In genomic region chr2:102052367-102052764, GRCh38 we compare ENCODE assay signal across 20 cellular contexts.
DNase-seq lines count a peak whose midpoint lies in the region; ATAC-seq and TF ChIP-seq lines count a peak whose summit lies in the region.
"Had no signal": no experiment of that assay in that cellular context is flagged by ENCODE, and none has a peak within 500 bp of the region (broad histone marks: within the 10 kb centered on the region; RNA-seq: fewer than 3 reads in every experiment).

No MANE protein-coding gene starts in this region.

- H3K27ac Mint-ChIP-seq in activated CD4-positive, alpha-beta T cell treated with anti-CD3 and anti-CD28 coated beads for 36 hours = no peak overlapping the region
- H3K27ac Mint-ChIP-seq: activated B cell treated with CpG ODN at 0.5 μM for 24 hours; activated CD8-positive, alpha-beta T cell treated with anti-CD3 and anti-CD28 coated beads, Interleukin-2, amount 10 ng/mL, durations not matched to agents 7 days and 5 days; activated naive CD8-positive, alpha-beta T cell treated with anti-CD3 and anti-CD28 coated beads, Interleukin-2, amount 10 ng/mL, durations not matched to agents 7 days and 5 days had no signal

- H3K27ac ChIP-seq in psoas muscle = peak overlapping the region; percentile 58
- peak overlapping the region in 3 of 4 donors; percentile 69 to 77 (median 71) for H3K27ac ChIP-seq in upper lobe of left lung
- H3K27ac ChIP-seq in RWPE1 = no peak overlapping the region
- H3K27ac ChIP-seq: 22Rv1, BLaER1 had no signal

- TF ChIP-seq POLR2A in upper lobe of left lung (IDR thresholded peaks at IDR 0.05) = no peak

- no peaks in the 10 kb centered on the region for H3K27me3 ChIP-seq in psoas muscle (ENCODE audit: insufficient read depth in 3 of 3, low read length in 2 of 3)
- no peaks in the 10 kb centered on the region for H3K27me3 ChIP-seq in upper lobe of left lung
- H3K27me3 ChIP-seq: BLaER1 had no signal

- no peaks in the 10 kb centered on the region for H3K9me3 Mint-ChIP-seq in activated CD4-positive, alpha-beta T cell treated with anti-CD3 and anti-CD28 coated beads for 36 hours (ENCODE audit: low read depth)
- H3K9me3 Mint-ChIP-seq: activated naive CD8-positive, alpha-beta T cell treated with anti-CD3 and anti-CD28 coated beads, Interleukin-2, amount 10 ng/mL, durations not matched to agents 7 days and 5 days had no signal

- POLR2A ChIA-PET in activated CD4-positive, alpha-beta T cell treated with anti-CD3 and anti-CD28 coated beads for 36 hours (lab: Charles Lee) = no interaction called here
- POLR2A ChIA-PET in RWPE1 (lab: Yijun Ruan, JAX; ENCODE audit: low non-redundant PET) = no interaction called here

- no peaks in the 10 kb centered on the region for H3K9me3 ChIP-seq in psoas muscle
- no peaks in the 10 kb centered on the region for H3K9me3 ChIP-seq in upper lobe of left lung
- H3K9me3 ChIP-seq: BLaER1 had no signal

- peaks cover 4% of the 10 kb centered on the region for H3K27me3 Mint-ChIP-seq in activated CD4-positive, alpha-beta T cell treated with anti-CD3 and anti-CD28 coated beads for 36 hours
- H3K27me3 Mint-ChIP-seq: activated naive CD8-positive, alpha-beta T cell treated with anti-CD3 and anti-CD28 coated beads, Interleukin-2, amount 10 ng/mL, durations not matched to agents 7 days and 5 days had no signal

- no peak overlapping the region for H3K4me3 Mint-ChIP-seq in activated CD4-positive, alpha-beta T cell treated with anti-CD3 and anti-CD28 coated beads for 36 hours
- H3K4me3 Mint-ChIP-seq: activated B cell treated with CpG ODN at 0.5 μM for 24 hours; activated CD8-positive, alpha-beta T cell treated with anti-CD3 and anti-CD28 coated beads, Interleukin-2, amount 10 ng/mL, durations not matched to agents 7 days and 5 days; activated naive CD8-positive, alpha-beta T cell treated with anti-CD3 and anti-CD28 coated beads, Interleukin-2, amount 10 ng/mL, durations not matched to agents 7 days and 5 days; neural crest cell had no signal

- no peaks in the 10 kb centered on the region for H3K36me3 ChIP-seq in psoas muscle (ENCODE audit: insufficient read depth in 1 of 2, low read depth in 1 of 2)
- H3K36me3 ChIP-seq in upper lobe of left lung = no peaks in the 10 kb centered on the region
- H3K36me3 ChIP-seq: BLaER1 had no signal

- TF ChIP-seq EP300 in upper lobe of left lung (IDR thresholded peaks at IDR 0.05) = no peak

- intact Hi-C loops in activated CD4-positive, alpha-beta T cell treated with anti-CD3 and anti-CD28 coated beads for 36 hours (cut with DNase I, micrococcal nuclease) = no loop called here
- intact Hi-C loops in psoas muscle (cut with DNase I) = no loop called here

- DNase-seq in activated CD4-positive, alpha-beta T cell treated with anti-CD3 and anti-CD28 coated beads for 36 hours = no peak
- DNase-seq in activated CD4-positive, alpha-beta T cell treated with anti-CD3 and anti-CD28 coated beads, Interleukin-2, amount 50 U/mL, for 4 hours = no peak
- DNase-seq in fibroblast of villous mesenchyme (ENCODE audit: low read depth) (peak; percentile 41), psoas muscle (peak in 1 of 2 donors; percentile 12), upper lobe of left lung (no peak), RWPE1 (ENCODE audit: low spot score) (no peak)
- DNase-seq: activated B cell treated with CpG ODN at 0.5 μM for 24 hours; activated CD8-positive, alpha-beta T cell treated with anti-CD3 and anti-CD28 coated beads, Interleukin-2, amount 10 ng/mL, durations not matched to agents 7 days and 5 days; activated naive CD8-positive, alpha-beta T cell treated with anti-CD3 and anti-CD28 coated beads, Interleukin-2, amount 10 ng/mL, durations not matched to agents 7 days and 5 days; activated T-cell treated with anti-CD3 and anti-CD28 coated beads, Interleukin-2, amount 50 U/mL, for 48 hours; NCI-H526; OCI-M1; retina; stimulated activated CD4-positive, alpha-beta T cell treated with anti-CD3 and anti-CD28 coated beads, Interleukin-1b, Interleukin-23, amount 100 ng/mL, for 48 hours; T-helper 2 cell had no signal

- CTCF ChIA-PET in activated CD4-positive, alpha-beta T cell treated with anti-CD3 and anti-CD28 coated beads for 36 hours (lab: Charles Lee) = interaction anchor here (1.0 kb wide), 1 partner anchor 26 kb away, joined by 3 read pairs; no protein-coding TSS in a partner anchor
- CTCF ChIA-PET in RWPE1 (lab: Yijun Ruan, JAX) = no interaction called here

- peaks cover 15% of the 10 kb centered on the region for H3K4me1 Mint-ChIP-seq in activated CD4-positive, alpha-beta T cell treated with anti-CD3 and anti-CD28 coated beads for 36 hours
- H3K4me1 Mint-ChIP-seq: activated B cell treated with CpG ODN at 0.5 μM for 24 hours; activated naive CD8-positive, alpha-beta T cell treated with anti-CD3 and anti-CD28 coated beads, Interleukin-2, amount 10 ng/mL, durations not matched to agents 7 days and 5 days had no signal

- WGBS in psoas muscle, 3 donors = 50 to 71% (median 59%) methylated on average over 4 of the region's 4 CpGs
- whole genome bisulfite sequencing in upper lobe of left lung, 2 donors = 36 to 49% methylated on average over 4 of the region's 4 CpGs

- peaks cover 29% of the 10 kb centered on the region for H3K4me1 ChIP-seq in psoas muscle
- peaks cover 39 to 57% (median 47%) of the 10 kb centered on the region in 4 donors for H3K4me1 ChIP-seq in upper lobe of left lung
- H3K4me1 ChIP-seq: BLaER1 had no signal

- peak; percentile 58 for ATAC-seq in activated CD4-positive, alpha-beta T cell treated with anti-CD3 and anti-CD28 coated beads for 36 hours
- ATAC-seq in psoas muscle (peak in 1 of 4 donors; percentile 18), upper lobe of left lung (ENCODE audit: low FRiP score in 2 of 2) (peak in 1 of 2 donors; percentile 66), GM21423 (IDR thresholded peaks at IDR 0.05; ENCODE audit: unreplicated experiment) (no peak), GM21576 (IDR thresholded peaks at IDR 0.05; ENCODE audit: unreplicated experiment) (no peak)
- ATAC-seq: activated CD8-positive, alpha-beta T cell treated with anti-CD3 and anti-CD28 coated beads, Interleukin-2, amount 10 ng/mL, durations not matched to agents 7 days and 5 days had no signal

- TF ChIP-seq CTCF in fibroblast of villous mesenchyme (IDR thresholded peaks at IDR 0.05; ENCODE audit: insufficient read depth, low read depth, low read length) = no peak
- TF ChIP-seq CTCF in psoas muscle (IDR thresholded peaks at IDR 0.05) = no peak
- no peak for TF ChIP-seq CTCF in upper lobe of left lung (IDR thresholded peaks at IDR 0.05)
- TF ChIP-seq CTCF in RWPE1 (conservative IDR thresholded peaks at IDR 0.05; ENCODE audit: low read depth) = no peak

- no peaks in the 10 kb centered on the region for H3K36me3 Mint-ChIP-seq in activated CD4-positive, alpha-beta T cell treated with anti-CD3 and anti-CD28 coated beads for 36 hours (ENCODE audit: low read depth)
- H3K36me3 Mint-ChIP-seq: activated naive CD8-positive, alpha-beta T cell treated with anti-CD3 and anti-CD28 coated beads, Interleukin-2, amount 10 ng/mL, durations not matched to agents 7 days and 5 days had no signal

- H3K4me3 ChIP-seq in fibroblast of villous mesenchyme (ENCODE audit: low read depth, low read length) (no peak overlapping the region), psoas muscle (no peak overlapping the region), upper lobe of left lung (no peak overlapping the region)
- H3K4me3 ChIP-seq: BLaER1 had no signal
